In genomic region chr13:87810391-87810801, GRCh38 we compare ENCODE assay signal across 12 cellular contexts.
DNase-seq lines count a peak whose midpoint lies in the region; ATAC-seq, FAIRE-seq and TF ChIP-seq lines count a peak whose summit lies in the region.
"Had no signal": no experiment of that assay in that cellular context is flagged by ENCODE, and none has a peak within 500 bp of the region (broad histone marks: within the 10 kb centered on the region; RNA-seq: fewer than 3 reads in every experiment).

No MANE protein-coding gene starts in this region.

- FAIRE-seq in keratinocyte (lab: Jason Lieb, UNC) = no peak

- DNase-seq in LNCaP clone FGC (ENCODE audit: low read depth) (no peak), amniotic epithelial cell (ENCODE audit: low read depth) (peak; percentile 66), keratinocyte (ENCODE audit: low read depth, low spot score) (no peak), upper lobe of right lung (peak; percentile 38), foreskin fibroblast (no peak), left ventricle myocardium superior (no peak)
- DNase-seq: activated gamma-delta T cell treated with Interleukin-2 at 50 U/mL for 16 hours, NCI-H446 treated with DMSO at 0.1 percent for 48 hours had no signal

- TF ChIP-seq CTCF in LNCaP clone FGC (IDR thresholded peaks at IDR 0.05; ENCODE audit: control insufficient read depth, extremely low read depth, insufficient read depth) = no peak
- peak in 2 of 3 experiments; percentile 1 to 7 for TF ChIP-seq CTCF in keratinocyte (optimal IDR thresholded peaks at IDR 0.05 in 1 of 3, IDR thresholded peaks at IDR 0.05 in 1 of 3, conservative IDR thresholded peaks at IDR 0.05 in 1 of 3; ENCODE audit: extremely low read depth in 1 of 3, insufficient read depth in 2 of 3, low read length in 3 of 3)
- no peak for TF ChIP-seq CTCF in upper lobe of right lung (IDR thresholded peaks at IDR 0.05)
- no peak for TF ChIP-seq CTCF in foreskin fibroblast (IDR thresholded peaks at IDR 0.05; ENCODE audit: low read depth, low read length)

- H3K4me3 ChIP-seq in LNCaP clone FGC (ENCODE audit: low read depth, low read length) (peak overlapping the region; percentile 9; the same call in 1 of the 2 replicates), keratinocyte (ENCODE audit: control insufficient read depth in 2 of 3, extremely low read depth in 1 of 3, insufficient read depth in 2 of 3, low read depth in 1 of 3, low read length in 3 of 3) (no peak overlapping the region), upper lobe of right lung (no peak overlapping the region), foreskin fibroblast (ENCODE audit: low read depth in 1 of 2, low read length in 2 of 2) (no peak overlapping the region)
- H3K4me3 ChIP-seq: body of pancreas, gastroesophageal sphincter had no signal

- no peaks in the 10 kb centered on the region for H3K4me1 ChIP-seq in keratinocyte (ENCODE audit: control insufficient read depth, extremely low read depth, insufficient read depth, low read length)
- H3K4me1 ChIP-seq in upper lobe of right lung = no peaks in the 10 kb centered on the region
- H3K4me1 ChIP-seq: body of pancreas, gastroesophageal sphincter had no signal

- H3K9me3 ChIP-seq in keratinocyte (ENCODE audit: control insufficient read depth, low read depth, low read length) = no peaks in the 10 kb centered on the region
- H3K9me3 ChIP-seq in upper lobe of right lung = no peaks in the 10 kb centered on the region
- H3K9me3 ChIP-seq: body of pancreas, gastroesophageal sphincter had no signal

- no peaks in the 10 kb centered on the region for H3K79me2 ChIP-seq in keratinocyte (ENCODE audit: control insufficient read depth, insufficient read depth, low read length)

- H3K27ac ChIP-seq in keratinocyte (ENCODE audit: control insufficient read depth, insufficient read depth, low read length) = no peak overlapping the region
- no peak overlapping the region for H3K27ac ChIP-seq in upper lobe of right lung
- H3K27ac ChIP-seq: body of pancreas, gastroesophageal sphincter, RWPE1 had no signal

- H3K27me3 ChIP-seq in keratinocyte (ENCODE audit: control insufficient read depth, extremely low read depth, insufficient read depth, low read length) (no peaks in the 10 kb centered on the region), upper lobe of right lung (no peaks in the 10 kb centered on the region)

- H4K20me1 ChIP-seq in keratinocyte (ENCODE audit: control insufficient read depth, extremely low read depth, insufficient read depth, low read length) = no peaks in the 10 kb centered on the region

- intact Hi-C loops in upper lobe of right lung (cut with DNase I) = no loop called here
- intact Hi-C loops in left ventricle myocardium superior (cut with micrococcal nuclease) = no loop called here

- ATAC-seq in upper lobe of right lung = no peak
- no peak for ATAC-seq in GM21526 (IDR thresholded peaks at IDR 0.05; ENCODE audit: low FRiP score, unreplicated experiment)
- ATAC-seq in left ventricle myocardium superior = no peak
- ATAC-seq: body of pancreas, gastroesophageal sphincter had no signal

- H3K36me3 ChIP-seq in keratinocyte (ENCODE audit: control insufficient read depth in 2 of 2, extremely low read depth in 1 of 2, insufficient read depth in 2 of 2, low read length in 2 of 2) = no peaks in the 10 kb centered on the region
- no peaks in the 10 kb centered on the region for H3K36me3 ChIP-seq in upper lobe of right lung
- H3K36me3 ChIP-seq: gastroesophageal sphincter had no signal

- H3K9ac ChIP-seq in keratinocyte (ENCODE audit: control insufficient read depth, extremely low read depth, insufficient read depth, low read length) = no peak overlapping the region

- dilution Hi-C loops in keratinocyte (cut with MboI; ENCODE audit: extremely low pct_ligation_motif_present, low sequenced_read_pairs) = no loop called here

- H3K4me2 ChIP-seq in keratinocyte (ENCODE audit: control insufficient read depth, extremely low read depth, insufficient read depth, low read depth, low read length) = no peak overlapping the region

- H3K9me1 ChIP-seq in keratinocyte (ENCODE audit: control insufficient read depth, extremely low read depth, insufficient read depth, low read length) = no peaks in the 10 kb centered on the region

- no peak overlapping the region for H2AFZ ChIP-seq in keratinocyte (ENCODE audit: control insufficient read depth, low read length)

Comparison
In these comparisons a context has a peak if more than half of its experiments do, and no peak if none do; other contexts are left out.
1. DNase-seq: peak in amniotic epithelial cell (single experiment) and upper lobe of right lung (single experiment); none in LNCaP clone FGC (single experiment), keratinocyte (single experiment), foreskin fibroblast (0 of 2) and left ventricle myocardium superior (single experiment).
2. CTCF ChIP-seq: peak in keratinocyte (2 of 3); none in LNCaP clone FGC (single experiment), upper lobe of right lung (single experiment) and foreskin fibroblast (single experiment).